ENCODE assay signal across 20 cellular contexts in the genomic region with DNA sequence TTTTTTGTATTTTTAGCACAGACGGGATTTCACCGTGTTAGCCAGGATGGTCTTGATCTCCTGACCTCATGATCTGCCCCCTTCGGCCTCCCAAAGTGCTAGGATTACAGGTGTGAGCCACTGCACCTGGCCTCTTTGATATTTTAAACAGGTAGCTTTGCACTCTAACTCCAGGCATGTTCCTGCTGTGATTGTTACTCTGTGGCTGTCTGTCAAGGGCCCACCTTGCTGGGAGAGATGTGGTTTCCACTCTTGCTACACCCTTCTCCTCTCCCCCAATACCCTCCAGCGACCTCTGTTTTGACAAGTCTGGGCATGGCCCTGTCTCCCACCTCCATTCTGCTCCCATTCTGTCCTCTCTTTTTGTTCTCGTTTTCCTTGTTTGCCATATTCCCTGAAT. TPM values are rescaled to one million over a fixed set of nuclear protein-coding genes. Genes with fewer than 3 reads are reported as not detected.
"Had no signal": no experiment of that assay in that cellular context is flagged by ENCODE, and none has a peak within 500 bp of the region (broad histone marks: within the 10 kb centered on the region; RNA-seq: fewer than 3 reads in every experiment).

No MANE protein-coding gene starts in this region.

- H3K27me3 ChIP-seq: MG63, SJSA1 had no signal

- H3K36me3 ChIP-seq: MG63, SJSA1 had no signal

- H3K27ac ChIP-seq: SJSA1, SK-N-MC had no signal

- H3K4me1 ChIP-seq: SJSA1 had no signal

- H3K4me3 ChIP-seq: MG63, SJSA1, SK-N-MC had no signal

- DNase-seq: Karpas-422, KG1, MG63, NCI-H1092, NCI-H1436 treated with DMSO at 0.1 percent for 48 hours, NCI-H1694, NCI-H187 treated with DMSO at 0.1 percent for 48 hours, NCI-H2029 treated with DMSO at 0.1 percent for 48 hours, NCI-H2107, NCI-H226, NCI-H446, NCI-H510A, NCI-H524 treated with DMSO at 0.1 percent for 48 hours, NCI-H69, NCI-H774, Right ventricle myocardium superior, RPMI8226, SIG-M5 had no signal

- H3K9me3 ChIP-seq: MG63, SJSA1 had no signal

RNA-seq across cellular contexts. Expression of gene SMKR1, which starts 17.1 kb away (rescaled TPM):
- total RNA-seq: Right ventricle myocardium superior had no signal
